Comparison of ENCODE assay signal across 10 cellular contexts in the genomic region with DNA sequence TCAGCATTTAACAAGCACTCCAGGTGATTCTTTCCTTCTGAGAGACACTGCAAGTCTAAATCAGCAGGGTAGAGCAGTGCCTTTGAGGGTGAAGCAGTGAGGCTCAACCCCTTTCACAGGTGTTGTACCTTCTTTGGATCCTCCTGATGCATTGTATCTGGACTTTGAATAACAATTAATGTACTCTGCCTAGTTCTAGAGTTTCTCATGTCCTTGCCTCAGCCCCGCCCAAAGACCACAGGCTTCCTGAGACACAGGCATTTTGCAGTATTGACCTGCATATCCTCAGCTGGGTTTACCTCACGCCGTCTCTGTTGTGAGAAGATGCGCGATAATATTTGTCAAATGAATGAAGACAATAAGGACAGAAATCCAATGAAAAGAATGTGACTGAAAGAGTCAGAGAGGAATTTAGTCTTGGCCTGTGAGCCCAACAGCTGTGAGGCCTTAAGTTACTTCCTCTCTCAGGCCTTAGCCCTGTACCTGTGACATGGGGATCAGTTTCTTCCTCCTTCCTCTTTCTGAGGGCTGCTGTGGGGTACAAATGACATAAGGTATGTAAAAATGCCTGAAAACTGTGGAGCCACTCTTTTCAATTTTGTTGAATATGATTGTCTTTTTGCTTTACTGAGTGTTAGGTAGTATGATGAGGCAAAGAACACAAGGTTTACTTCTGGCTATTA. TPM values are rescaled to one million over a fixed set of nuclear protein-coding genes. Genes with fewer than 3 reads are reported as not detected.
DNase-seq lines count a peak whose midpoint lies in the region; ATAC-seq, FAIRE-seq and TF ChIP-seq lines count a peak whose summit lies in the region.
"Had no signal": no experiment of that assay in that cellular context is flagged by ENCODE, and none has a peak within 500 bp of the region (broad histone marks: within the 10 kb centered on the region; RNA-seq: fewer than 3 reads in every experiment).

No MANE protein-coding gene starts in this region.

- POLR2A ChIA-PET in GM12878 (lab: Charles Lee) = interaction anchor here (1.2 kb wide), 1 partner anchor 68 kb away, joined by 3 read pairs; no protein-coding TSS in a partner anchor

- no peak for TF ChIP-seq CTCF in GM12878 (IDR thresholded peaks at IDR 0.05 in 2 of 3, conservative IDR thresholded peaks at IDR 0.05 in 1 of 3; ENCODE audit: control insufficient read depth in 2 of 3, extremely low read depth in 1 of 3, insufficient read depth in 1 of 3, low read depth in 3 of 3, low read length in 3 of 3)

- peak; percentile 25 for DNase-seq in GF-D8 (lab: John Stamatoyannopoulos, UW)
- DNase-seq in NAMALWA (ENCODE audit: low spot score) = peak; percentile 56
- DNase-seq in GM12878 (ENCODE audit: low read depth, low spot score) = no peak
- DNase-seq in midbrain (lab: John Stamatoyannopoulos, UW) = no peak
- DNase-seq in activated CD4-positive, CD25-positive, alpha-beta regulatory T cell treated with anti-CD3 and anti-CD28 coated beads, Interleukin-2, amount 50 U/mL, for 72 hours = no peak
- no peak for DNase-seq in stimulated activated CD4-positive, alpha-beta T cell treated with anti-CD3 and anti-CD28 coated beads, Interleukin-4, amount 100 ng/mL, for 24 hours
- DNase-seq in NCI-H524 (lab: John Stamatoyannopoulos, UW) = no peak
- DNase-seq: activated CD4-positive, alpha-beta T cell treated with anti-CD3 and anti-CD28 coated beads, Interleukin-2, amount 50 U/mL, for 48 hours; stimulated activated CD4-positive, alpha-beta T cell treated with anti-CD3 and anti-CD28 coated beads, Interleukin-12 subunit alpha, Interleukin-12 subunit beta, amount 100 ng/mL, for 4 hours had no signal

- H3K9ac ChIP-seq in GM12878 (ENCODE audit: control insufficient read depth, insufficient read depth, low read length) = no peak overlapping the region

- RAD21 ChIA-PET in GM12878 (lab: Charles Lee; ENCODE audit: unreplicated experiment) = interaction anchor here (1.0 kb wide), 1 partner anchor 60 kb away, joined by 4 read pairs; no protein-coding TSS in a partner anchor

- 88% methylated on average over 5 of the region's 5 CpGs for WGBS in GM12878 (ENCODE audit: insufficient coverage, insufficient replicate concordance, low lambda C conversion rate, missing lambda C conversion rate)

- ATAC-seq in GM21526 (IDR thresholded peaks at IDR 0.05; ENCODE audit: low FRiP score, unreplicated experiment) = peak; percentile 83
- peak; percentile 83 for ATAC-seq in GM12878

- no TSS peak for BruUV-seq in GM12878 (replicated peaks; lab: Mats Ljungman, UMichigan)

- H3K79me2 ChIP-seq in GM12878 (ENCODE audit: control insufficient read depth, insufficient read depth, low read length) = no peaks in the 10 kb centered on the region

- TF ChIP-seq POLR2A in GM12878 (IDR thresholded peaks at IDR 0.05; ENCODE audit: low read depth, low read length) = no peak

- CTCF ChIA-PET in GM12878 (lab: Yijun Ruan, JAX) = interaction anchor here (0.7 to 3.4 kb wide), 5 partner anchors 10 to 142 kb away, joined by 3 to 26 read pairs (median 4); no protein-coding TSS in a partner anchor

- H3K9me3 ChIP-seq in GM12878 (replicated peaks; ENCODE audit: control insufficient read depth, insufficient read depth, low read length) = no peaks in the 10 kb centered on the region; the same call in 2 of the 3 replicates

- H3K4me2 ChIP-seq in GM12878 (ENCODE audit: control insufficient read depth, insufficient read depth) = peak overlapping the region; percentile 54

- H4K20me1 ChIP-seq in GM12878 (ENCODE audit: control insufficient read depth, insufficient read depth) = no peaks in the 10 kb centered on the region

- FAIRE-seq in GM12878 (lab: Jason Lieb, UNC) = no peak

- H3K36me3 ChIP-seq in GM12878 (ENCODE audit: control insufficient read depth in 2 of 2, insufficient read depth in 2 of 2, low read length in 1 of 2) = 0 out of 4 replicates have a peak, but pooled peaks cover 0 to 2% of the 10 kb centered on the region in 2 experiments

- TF ChIP-seq RAD21 in GM12878 (IDR thresholded peaks at IDR 0.05; ENCODE audit: insufficient read depth, low read depth, low read length) = no peak

- SMC1A ChIA-PET in GM12878 (lab: Charles Lee; ENCODE audit: uncharacterized antibody, unreplicated experiment) = interaction anchor here (1.7 to 3.6 kb wide), 4 partner anchors 11 to 94 kb away, joined by 5 to 17 read pairs (median 8); no protein-coding TSS in a partner anchor

- H3K4me1 ChIP-seq in GM12878 (ENCODE audit: control insufficient read depth, insufficient read depth, low read length) = peaks cover 15% of the 10 kb centered on the region

- H3K27me3 ChIP-seq in GM12878 (replicated peaks in 1 of 2; ENCODE audit: control insufficient read depth in 2 of 2, insufficient read depth in 2 of 2, low read length in 1 of 2) = no peaks in the 10 kb centered on the region

- intact Hi-C loops in GM12878 (cut with micrococcal nuclease; ENCODE audit: unreplicated experiment) = no loop called here

- H2AFZ ChIP-seq in GM12878 (ENCODE audit: control insufficient read depth, low read depth, low read length) = peak overlapping the region; percentile 15; the same call in 1 of the 2 replicates

- no peak for TF ChIP-seq EP300 in GM12878 (IDR thresholded peaks at IDR 0.05; ENCODE audit: borderline replicate concordance in 1 of 2, control insufficient read depth in 1 of 2, low read depth in 2 of 2, low read length in 2 of 2)

- in situ Hi-C loops in GM12878 (cut with MboI) = no loop called here

- peak overlapping the region; percentile 57 for H3K27ac ChIP-seq in GM12878 (ENCODE audit: control insufficient read depth, insufficient read depth)

- no peak overlapping the region for H3K4me3 ChIP-seq in GM12878

TF ChIP-seq in GM12878, 131 proteins besides CTCF, POLR2A, EP300 and RAD21:
- no peak for TF ChIP-seq IRF4 (IDR thresholded peaks at IDR 0.05; ENCODE audit: low read depth, low read length)
- TF ChIP-seq SPI1 (IDR thresholded peaks at IDR 0.05; ENCODE audit: borderline replicate concordance, insufficient read depth, low read depth, low read length) = peak; percentile 80

RNA-seq across cellular contexts. Expression of gene WIPF1, which starts 43.7 kb away (rescaled TPM):
- total RNA-seq in GM12878 (2013; cell fraction: nucleolus; rRNA removed) = 126 and 131 TPM in 2 replicates
- 23.9 and 25.2 TPM in 2 replicates for total RNA-seq in GM12878 (2014; rRNA removed)
- total RNA-seq in GM12878 (2014; rRNA removed; fragmentation: Illumina TruSeq; extraction: Trizol) = 52.1 and 57.1 TPM in 2 replicates
- 135 and 141 TPM in 2 replicates for total RNA-seq in GM12878 (2021)
- 45.3 TPM for polyA plus RNA-seq in GM12878 (2011; ENCODE audit: low read depth)
- 96.8 and 110 TPM in 2 replicates for polyA plus RNA-seq in GM12878 (2011; rRNA removed)
- polyA plus RNA-seq in GM12878 (2011; cell fraction: cytosol; rRNA removed) = 103 and 160 TPM in 2 replicates
- polyA plus RNA-seq in GM12878 (2011; cell fraction: nucleus; rRNA removed) = 112 and 138 TPM in 2 replicates
- 115 and 116 TPM in 2 replicates for polyA plus RNA-seq in GM12878 (2012)
- 185 and 188 TPM in 2 replicates for polyA plus RNA-seq in GM12878 (2014; fragmentation: Illumina TruSeq; extraction: Trizol)
- 10 to 100 TPM; 23.1 to 28.6 TPM for polyA plus RNA-seq in GM12878 (2014; fragmentation: Nextera tagmentation; extraction: Ambion mirVana)
- 66.7 and 68.8 TPM in 2 replicates for polyA plus RNA-seq in GM12878 (2014; rRNA removed)
- 10 to 100 TPM; 71.2 to 77.5 TPM for polyA plus RNA-seq in GM12878 (2016; fragmentation: Nextera tagmentation; extraction: Ambion mirVana)
- polyA minus RNA-seq in GM12878 (2011; rRNA and poly(A)+ RNA removed) = 114 and 136 TPM in 2 replicates
- polyA minus RNA-seq in GM12878 (2011; cell fraction: cytosol; rRNA and poly(A)+ RNA removed) = 56.0 and 63.3 TPM in 2 replicates
- 84.1 and 152 TPM in 2 replicates for polyA minus RNA-seq in GM12878 (2011; cell fraction: nucleus; rRNA and poly(A)+ RNA removed)

Comparison
In these comparisons a context has a peak if more than half of its experiments do, and no peak if none do; other contexts are left out.
1. DNase-seq: peak in GF-D8 (single experiment) and NAMALWA (single experiment); none in GM12878 (single experiment), midbrain (single experiment), activated CD4-positive, CD25-positive, alpha-beta regulatory T cell treated with anti-CD3 and anti-CD28 coated beads, Interleukin-2, amount 50 U/mL, for 72 hours (single experiment), stimulated activated CD4-positive, alpha-beta T cell treated with anti-CD3 and anti-CD28 coated beads, Interleukin-4, amount 100 ng/mL, for 24 hours (single experiment) and NCI-H524 (0 of 2).